8 cellular contexts compared by ENCODE assay signal in genomic region chr3:113747719-113748046, GRCh38. TPM values are rescaled to one million over a fixed set of nuclear protein-coding genes. Genes with fewer than 3 reads are reported as not detected.
DNase-seq lines count a peak whose midpoint lies in the region; ATAC-seq and TF ChIP-seq lines count a peak whose summit lies in the region.

No MANE protein-coding gene starts in this region.

- H3K9me3 ChIP-seq in neural cell (ENCODE audit: low read length), result no peaks in the 10 kb centered on the region

- peaks cover 4% of the 10 kb centered on the region for H3F3A ChIP-seq in neural cell (ENCODE audit: insufficient read depth, low read length, poor library complexity, severe bottlenecking)

- peak overlapping the region; percentile 96 for H3K4me2 ChIP-seq in neural cell (ENCODE audit: low read length)

- H3K9me2 ChIP-seq in neural cell (ENCODE audit: insufficient read depth, low read length), result no peaks in the 10 kb centered on the region

- peaks cover 73% of the 10 kb centered on the region for H3K79me2 ChIP-seq in neural cell (replicated peaks; ENCODE audit: insufficient read depth, low read length)

- ATAC-seq in GM21717 (IDR thresholded peaks at IDR 0.05; ENCODE audit: unreplicated experiment), result no peak

- H3K36me3 ChIP-seq in neural cell (ENCODE audit: insufficient read depth, low read length), result no peaks in the 10 kb centered on the region

- TF ChIP-seq CTCF in dorsolateral prefrontal cortex (IDR thresholded peaks at IDR 0.05 in 54 of 56, conservative IDR thresholded peaks at IDR 0.05 in 2 of 56; ENCODE audit: low read depth in 1 of 56, partially characterized antibody in 56 of 56) (no peak), neural cell (IDR thresholded peaks at IDR 0.05; ENCODE audit: poor library complexity, severe bottlenecking) (no peak)

- H3K27ac ChIP-seq in dorsolateral prefrontal cortex (peak overlapping the region in 50 of 59 donors; percentile 95 to 100 (median 100)), neural cell (ENCODE audit: low read length) (peak overlapping the region; percentile 99)

- H2AFZ ChIP-seq in neural cell (ENCODE audit: low read depth, low read length), result peak overlapping the region; percentile 74

- no peaks in the 10 kb centered on the region for H3K27me3 ChIP-seq in dorsolateral prefrontal cortex
- H3K27me3 ChIP-seq in neural cell (ENCODE audit: insufficient read depth, low read depth, low read length), result no peaks in the 10 kb centered on the region

- peak overlapping the region; percentile 67 to 99 (median 91) for H3K4me3 ChIP-seq in dorsolateral prefrontal cortex
- peak overlapping the region; percentile 89 for H3K4me3 ChIP-seq in neural cell (ENCODE audit: low read length)

- H3K9ac ChIP-seq in neural cell (ENCODE audit: low read length), result peak overlapping the region; percentile 94

- TF ChIP-seq RAD21 in neural cell (conservative IDR thresholded peaks at IDR 0.05), result no peak

- DNase-seq in A172 (ENCODE audit: low spot score) (peak; percentile 13), GM19238 (ENCODE audit: insufficient read length, low spot score) (peak; percentile 7), SK-MEL-5 (ENCODE audit: low read depth, low spot score) (peak; percentile 26), dorsolateral prefrontal cortex (no peak), NCI-H128 (lab: John Stamatoyannopoulos, UW; ENCODE audit: unreplicated experiment) (no peak), nucleus accumbens (lab: John Stamatoyannopoulos, UW) (no peak)

- no peaks in the 10 kb centered on the region for H4K20me1 ChIP-seq in neural cell (ENCODE audit: insufficient read depth)

- intact Hi-C loops in dorsolateral prefrontal cortex (cut with DNase I), result loop anchor here (2.0 to 5.0 kb wide), 5 partner anchors 51 to 1185 kb away; partner anchors contain the start of genes CCDC191 (in 2 of the 2), QTRT2 (in 2 of the 2), ATG3 (in 1 of the 2) and GRAMD1C (in 1 of the 2)

- in situ Hi-C loops in SK-MEL-5 (cut with HindIII; ENCODE audit: low pct_unique_long_range_greater_than_20kb, low sequenced_read_pairs), result no loop called here

- TF ChIP-seq EP300 in neural cell (conservative IDR thresholded peaks at IDR 0.05; ENCODE audit: poor library complexity, severe bottlenecking), result no peak

TF ChIP-seq in neural cell, 6 proteins besides CTCF, POLR2A, EP300 and RAD21:
- TF ChIP-seq SMC3 (conservative IDR thresholded peaks at IDR 0.05; ENCODE audit: poor library complexity), result no peak
- peak; percentile 34 for TF ChIP-seq MXI1 (conservative IDR thresholded peaks at IDR 0.05; ENCODE audit: poor library complexity, severe bottlenecking)

RNA-seq across cellular contexts. Expression of gene ATP6V1A, which starts 0.8 kb away (rescaled TPM):
- total RNA-seq in A172 (2014; rRNA removed; shearing (Covaris generic)), result 109 and 111 TPM in 2 replicates
- 94.7 and 94.8 TPM in 2 replicates for total RNA-seq in SK-MEL-5 (2014; rRNA removed; shearing (Covaris generic))
- polyA plus RNA-seq in SK-MEL-5 (2015; cell fraction: cytosol; rRNA removed), result 49.2 and 66.7 TPM in 2 replicates
- polyA plus RNA-seq in SK-MEL-5 (2015; cell fraction: nucleus; rRNA removed), result 27.6 and 46.6 TPM in 2 replicates
- 100 to 1,000 TPM in 119 of 120 experiments, 10 to 100 TPM in 1; 96.1 to 431 (median 300) TPM for total RNA-seq in dorsolateral prefrontal cortex
- 191 and 225 TPM in 2 replicates for polyA plus RNA-seq in neural cell
- polyA minus RNA-seq in neural cell, result 192 and 216 TPM in 2 replicates

RNA-seq across cellular contexts. Expression of gene NAA50, which starts 1.6 kb away (rescaled TPM):
- total RNA-seq in A172 (2014; rRNA removed; shearing (Covaris generic)), result 217 and 234 TPM in 2 replicates
- total RNA-seq in SK-MEL-5 (2014; rRNA removed; shearing (Covaris generic)), result 137 and 151 TPM in 2 replicates
- polyA plus RNA-seq in SK-MEL-5 (2015; cell fraction: cytosol; rRNA removed), result 131 and 149 TPM in 2 replicates
- polyA plus RNA-seq in SK-MEL-5 (2015; cell fraction: nucleus; rRNA removed), result 38.0 and 46.6 TPM in 2 replicates
- total RNA-seq in dorsolateral prefrontal cortex, result 10 to 100 TPM; 41.3 to 97.5 (median 66.1) TPM
- 58.9 and 69.6 TPM in 2 replicates for polyA plus RNA-seq in neural cell
- polyA minus RNA-seq in neural cell, result 68.7 and 69.7 TPM in 2 replicates

RNA-seq across cellular contexts. Expression of gene USF3, which starts 51.2 kb away (rescaled TPM):
- total RNA-seq in A172 (2014; rRNA removed; shearing (Covaris generic)), result 6.6 TPM in 2 replicates
- total RNA-seq in SK-MEL-5 (2014; rRNA removed; shearing (Covaris generic)), result 9.0 and 10.4 TPM in 2 replicates
- polyA plus RNA-seq in SK-MEL-5 (2015; cell fraction: cytosol; rRNA removed), result 8.0 and 10.8 TPM in 2 replicates
- polyA plus RNA-seq in SK-MEL-5 (2015; cell fraction: nucleus; rRNA removed), result 5.2 and 5.8 TPM in 2 replicates
- total RNA-seq in dorsolateral prefrontal cortex, result 10 to 100 TPM; 15.8 to 28.6 (median 23.4) TPM
- 13.7 and 15.4 TPM in 2 replicates for polyA plus RNA-seq in neural cell
- polyA minus RNA-seq in neural cell, result 19.5 and 29.1 TPM in 2 replicates

Comparison
In these comparisons a context has a peak if more than half of its experiments do, and no peak if none do; other contexts are left out.
1. DNase-seq: peak in A172 (single experiment), GM19238 (single experiment) and SK-MEL-5 (single experiment); none in dorsolateral prefrontal cortex (0 of 10), NCI-H128 (single experiment) and nucleus accumbens (0 of 56).